Comparison of ENCODE assay signal across 8 cellular contexts in the genomic region with DNA sequence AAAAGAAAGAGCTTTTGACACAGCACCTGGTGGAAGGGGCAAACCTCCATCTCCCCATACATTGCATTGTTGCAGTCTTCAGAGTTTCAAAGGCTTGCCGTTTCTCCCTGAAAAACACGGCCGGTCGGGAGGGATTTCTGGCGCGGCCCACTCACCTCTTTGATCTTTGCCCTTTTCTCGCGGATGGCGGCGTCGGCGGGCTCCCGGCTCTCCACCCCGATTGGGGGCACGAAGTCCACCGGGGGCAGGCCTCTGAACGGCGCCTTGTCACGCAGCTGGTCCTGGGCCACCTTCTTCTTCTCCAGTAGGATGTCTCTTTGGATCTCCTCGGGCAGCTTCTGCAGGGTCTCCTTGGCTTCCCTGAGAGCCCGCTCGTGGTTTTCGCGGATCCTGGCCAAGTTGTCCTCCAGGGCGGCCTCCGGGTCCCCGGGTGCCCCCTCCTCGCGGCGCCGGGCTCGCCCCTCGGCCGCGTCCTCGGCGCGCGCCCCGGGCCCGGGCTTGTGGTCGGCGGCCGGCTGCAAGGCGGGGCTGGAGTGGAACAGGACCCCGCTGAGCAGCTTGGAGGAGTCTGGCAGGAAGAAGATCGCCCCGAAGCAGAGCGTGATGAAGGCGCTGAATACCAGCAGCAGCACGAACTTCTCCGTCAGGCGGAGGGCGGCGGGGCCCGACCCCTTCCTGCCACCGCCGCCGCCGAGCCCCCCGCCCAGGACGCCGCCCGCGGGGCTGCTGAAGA. TPM values are rescaled to one million over a fixed set of nuclear protein-coding genes. Genes with fewer than 3 reads are reported as not detected.
DNase-seq lines count a peak whose midpoint lies in the region; ATAC-seq, FAIRE-seq and TF ChIP-seq lines count a peak whose summit lies in the region.

No MANE protein-coding gene starts in this region.

- no peaks in the 10 kb centered on the region for H3K36me3 ChIP-seq in body of pancreas (replicated peaks in 1 of 2; ENCODE audit: insufficient read depth in 1 of 2, low read depth in 2 of 2)
- H3K36me3 ChIP-seq in kidney (ENCODE audit: control insufficient read depth in 1 of 2, insufficient read depth in 2 of 2, low read length in 2 of 2), result no peaks in the 10 kb centered on the region

- peak overlapping the region; percentile 86 to 92 for H3K9ac ChIP-seq in kidney (ENCODE audit: low read length in 2 of 2)

- H3K4me3 Mint-ChIP-seq in T-cell, result peak overlapping the region; percentile 89 to 94 (median 91)

- WGBS in body of pancreas, 2 donors, result 0% methylated on average over 24 to 55 of the region's 65 CpGs

- no peaks in the 10 kb centered on the region for H3K27me3 Mint-ChIP-seq in T-cell

- H3K9me3 ChIP-seq in body of pancreas (no peaks in the 10 kb centered on the region), kidney (ENCODE audit: control insufficient read depth in 1 of 2, low read length in 2 of 2) (no peaks in the 10 kb centered on the region)

- H3K9me3 Mint-ChIP-seq in T-cell, result no peaks in the 10 kb centered on the region

- DNase-seq in T-cell, result peak in 26 of 34 experiments; percentile 3 to 37 (median 22)
- DNase-seq in body of pancreas, result peak; percentile 14 to 50 (median 36)
- peak; percentile 76 for DNase-seq in kidney
- peak; percentile 39 for DNase-seq in stimulated activated CD4-positive, alpha-beta T cell treated with anti-CD3 and anti-CD28 coated beads, Interleukin-4, amount 100 ng/mL, for 1 hour

- ATAC-seq in GM18498 (IDR thresholded peaks at IDR 0.05; ENCODE audit: unreplicated experiment) (peak; percentile 3), HG02943 (IDR thresholded peaks at IDR 0.05; ENCODE audit: low read depth, unreplicated experiment) (peak; percentile 4), T-cell (replicated peaks in 1 of 4) (peak in 2 of 4 experiments; percentile 13 to 21), body of pancreas (no peak), HG03520 (IDR thresholded peaks at IDR 0.05; ENCODE audit: unreplicated experiment) (no peak), GM18517 (IDR thresholded peaks at IDR 0.05; ENCODE audit: unreplicated experiment) (no peak)

- TF ChIP-seq POLR2A in body of pancreas (IDR thresholded peaks at IDR 0.05), result no peak

- H3K4me3 ChIP-seq in body of pancreas (peak overlapping the region; percentile 73 to 99), kidney (ENCODE audit: low read length in 2 of 2) (peak overlapping the region; percentile 93 to 98)

- H3K36me3 Mint-ChIP-seq in T-cell, result no peaks in the 10 kb centered on the region

- CTCF ChIA-PET in T-cell (lab: Charles Lee), result interaction anchor here (0.5 to 3.4 kb wide), 5 partner anchors 14 to 35 kb away, joined by 3 to 13 read pairs (median 3); no protein-coding TSS in a partner anchor

- intact Hi-C loops in body of pancreas (cut with DNase I), result no loop called here
- intact Hi-C loops in kidney (cut with DNase I), result no loop called here

- POLR2A ChIA-PET in T-cell (lab: Charles Lee), result interaction anchor here (0.6 to 2.6 kb wide), 2 partner anchors 34 to 1796 kb away, joined by 3 to 18 read pairs; no protein-coding TSS in a partner anchor

- no peaks in the 10 kb centered on the region for H3K27me3 ChIP-seq in body of pancreas

- peaks cover 49 to 62% (median 57%) of the 10 kb centered on the region in 3 donors for H3K4me1 Mint-ChIP-seq in T-cell

- no peak for FAIRE-seq in kidney (lab: Jason Lieb, UNC)

- TF ChIP-seq CTCF in body of pancreas (IDR thresholded peaks at IDR 0.05) (no peak), kidney (IDR thresholded peaks at IDR 0.05; ENCODE audit: borderline replicate concordance, extremely low read depth, insufficient read depth) (no peak)

- H3K4me1 ChIP-seq in body of pancreas (peaks cover 44% of the 10 kb centered on the region), kidney (ENCODE audit: control insufficient read depth in 1 of 2, insufficient read depth in 1 of 2, low read depth in 1 of 2, low read length in 2 of 2) (peaks cover 4 to 8% of the 10 kb centered on the region in 2 donors)

- H3K27ac ChIP-seq in body of pancreas (peak overlapping the region; percentile 74 to 96 (median 90)), kidney (ENCODE audit: low read depth in 2 of 2, low read length in 2 of 2) (peak overlapping the region; percentile 88 to 94)

- H3K27ac Mint-ChIP-seq in T-cell, result peak overlapping the region; percentile 75 to 93

RNA-seq across cellular contexts. Expression of gene MAN1A1, which starts 1.1 kb away (rescaled TPM):
- total RNA-seq in T-cell (10 to 100 TPM in 3 of 5 donors, 1 to 10 TPM in 2; 9.4 to 13.6 (median 12.3) TPM), body of pancreas (100 to 1,000 TPM in 1 of 2 donors, 10 to 100 TPM in 1; 85.4 to 109 TPM), kidney (68.5 TPM)
- polyA plus RNA-seq in kidney (ENCODE audit: insufficient read depth, low read depth, low replicate concordance), result 30.4 TPM

Comparison
In these comparisons a context has a peak if more than half of its experiments do, and no peak if none do; other contexts are left out.
1. ATAC-seq: peak in GM18498 (single experiment) and HG02943 (single experiment); none in body of pancreas (single experiment), HG03520 (single experiment) and GM18517 (single experiment).
2. DNase-seq: peak in every context shown above with its lines; median percentile 76 in kidney; 39 in stimulated activated CD4-positive, alpha-beta T cell treated with anti-CD3 and anti-CD28 coated beads, Interleukin-4, amount 100 ng/mL, for 1 hour; 36 in body of pancreas; 22 in T-cell.